9 cellular contexts compared by ENCODE assay signal in genomic region chr14:90381999-90382451, GRCh38. TPM values are rescaled to one million over a fixed set of nuclear protein-coding genes. Genes with fewer than 3 reads are reported as not detected.
DNase-seq lines count a peak whose midpoint lies in the region; ATAC-seq and TF ChIP-seq lines count a peak whose summit lies in the region.
"Had no signal": no experiment of that assay in that cellular context is flagged by ENCODE, and none has a peak within 500 bp of the region (broad histone marks: within the 10 kb centered on the region; RNA-seq: fewer than 3 reads in every experiment).

No MANE protein-coding gene starts in this region.

- H3K9me3 Mint-ChIP-seq in activated CD8-positive, alpha-beta memory T cell treated with anti-CD3 and anti-CD28 coated beads, Interleukin-2, amount 10 ng/mL, durations not matched to agents 7 days and 5 days (ENCODE audit: low read depth), result no peaks in the 10 kb centered on the region
- no peaks in the 10 kb centered on the region for H3K9me3 Mint-ChIP-seq in effector memory CD8-positive, alpha-beta T cell
- H3K9me3 Mint-ChIP-seq: neural crest cell had no signal

- 26% methylated on average over 13 of the region's 13 CpGs for WGBS in hepatocyte (ENCODE audit: low lambda C conversion rate, missing lambda C conversion rate)
- WGBS in smooth muscle cell (ENCODE audit: low lambda C conversion rate), result 45% methylated on average over 13 of the region's 13 CpGs

- TF ChIP-seq CTCF in hepatocyte (IDR thresholded peaks at IDR 0.05; ENCODE audit: poor library complexity) (no peak), smooth muscle cell (IDR thresholded peaks at IDR 0.05; ENCODE audit: borderline replicate concordance, insufficient read depth, poor library complexity, severe bottlenecking) (no peak)

- no peaks in the 10 kb centered on the region for H3K36me3 Mint-ChIP-seq in activated CD8-positive, alpha-beta memory T cell treated with anti-CD3 and anti-CD28 coated beads, Interleukin-2, amount 10 ng/mL, durations not matched to agents 7 days and 5 days
- no peaks in the 10 kb centered on the region for H3K36me3 Mint-ChIP-seq in effector memory CD8-positive, alpha-beta T cell (ENCODE audit: insufficient read depth)

- no peaks in the 10 kb centered on the region for H3K36me3 ChIP-seq in hepatocyte (replicated peaks; ENCODE audit: insufficient read depth, low read depth)
- no peaks in the 10 kb centered on the region for H3K36me3 ChIP-seq in smooth muscle cell (ENCODE audit: low read depth)

- peak overlapping the region; percentile 77 for H3K4me2 ChIP-seq in hepatocyte
- peak overlapping the region; percentile 90 for H3K4me2 ChIP-seq in smooth muscle cell

- no peaks in the 10 kb centered on the region for H3K9me3 ChIP-seq in hepatocyte (ENCODE audit: low read depth)
- no peaks in the 10 kb centered on the region for H3K9me3 ChIP-seq in smooth muscle cell (replicated peaks; ENCODE audit: low read depth)

- H3K27ac ChIP-seq in hepatocyte, result peak overlapping the region; percentile 99
- peak overlapping the region; percentile 100 for H3K27ac ChIP-seq in smooth muscle cell (ENCODE audit: low read depth)

- H3K4me3 ChIP-seq in hepatocyte, result peak overlapping the region; percentile 28
- H3K4me3 ChIP-seq in smooth muscle cell, result peak overlapping the region; percentile 68

- H2AFZ ChIP-seq in hepatocyte, result peak overlapping the region; percentile 53
- H2AFZ ChIP-seq in smooth muscle cell (ENCODE audit: low read depth), result peak overlapping the region; percentile 81

- H3K4me1 Mint-ChIP-seq in activated CD8-positive, alpha-beta memory T cell treated with anti-CD3 and anti-CD28 coated beads, Interleukin-2, amount 10 ng/mL, durations not matched to agents 7 days and 5 days, result peaks cover 13% of the 10 kb centered on the region
- peaks cover 0 to 6% of the 10 kb centered on the region in 2 donors for H3K4me1 Mint-ChIP-seq in effector memory CD8-positive, alpha-beta T cell (ENCODE audit: low read depth in 2 of 2)

- peak overlapping the region; percentile 100 for H3K9ac ChIP-seq in smooth muscle cell (ENCODE audit: low read depth)

- ATAC-seq in activated CD8-positive, alpha-beta memory T cell treated with anti-CD3 and anti-CD28 coated beads, Interleukin-2, amount 10 ng/mL, durations not matched to agents 7 days and 5 days, result no peak
- ATAC-seq in GM21737 (IDR thresholded peaks at IDR 0.05; ENCODE audit: unreplicated experiment), result no peak
- no peak for ATAC-seq in effector memory CD8-positive, alpha-beta T cell (replicated peaks)

- H3K27me3 Mint-ChIP-seq in activated CD8-positive, alpha-beta memory T cell treated with anti-CD3 and anti-CD28 coated beads, Interleukin-2, amount 10 ng/mL, durations not matched to agents 7 days and 5 days, result no peaks in the 10 kb centered on the region
- H3K27me3 Mint-ChIP-seq in effector memory CD8-positive, alpha-beta T cell, result no peaks in the 10 kb centered on the region

- H4K20me1 ChIP-seq in hepatocyte (ENCODE audit: insufficient read depth, poor library complexity, severe bottlenecking), result no peaks in the 10 kb centered on the region
- H4K20me1 ChIP-seq in smooth muscle cell (ENCODE audit: low read depth), result no peaks in the 10 kb centered on the region

- CTCF ChIA-PET in activated CD8-positive, alpha-beta memory T cell treated with anti-CD3 and anti-CD28 coated beads, Interleukin-2, amount 10 ng/mL, durations not matched to agents 7 days and 5 days (lab: Charles Lee), result interaction anchor here (0.9 to 4.5 kb wide), 4 partner anchors 15 to 315 kb away, joined by 3 to 46 read pairs (median 5); partner anchors contain the start of gene CALM1

- H3K79me2 ChIP-seq in hepatocyte, result no peaks in the 10 kb centered on the region
- H3K79me2 ChIP-seq in smooth muscle cell (ENCODE audit: low read depth), result no peaks in the 10 kb centered on the region

- no peaks in the 10 kb centered on the region for H3K9me2 ChIP-seq in hepatocyte (replicated peaks; ENCODE audit: insufficient read depth)

- H3K27me3 ChIP-seq in hepatocyte (no peaks in the 10 kb centered on the region), smooth muscle cell (ENCODE audit: low read depth) (no peaks in the 10 kb centered on the region)

- DNase-seq in DMS79 (lab: John Stamatoyannopoulos, UW), result peak; percentile 73
- peak; percentile 80 for DNase-seq in NCI-H1105 (lab: John Stamatoyannopoulos, UW)
- DNase-seq in activated CD8-positive, alpha-beta memory T cell treated with anti-CD3 and anti-CD28 coated beads, Interleukin-2, amount 10 ng/mL, durations not matched to agents 7 days and 5 days, result peak; percentile 50
- DNase-seq in hepatocyte (ENCODE audit: low spot score), result peak; percentile 85
- no peak for DNase-seq in smooth muscle cell (lab: John Stamatoyannopoulos, UW; ENCODE audit: unreplicated experiment)
- DNase-seq in KG1 (lab: John Stamatoyannopoulos, UW), result no peak
- no peak for DNase-seq in effector memory CD8-positive, alpha-beta T cell

- no peak overlapping the region for H3K4me3 Mint-ChIP-seq in activated CD8-positive, alpha-beta memory T cell treated with anti-CD3 and anti-CD28 coated beads, Interleukin-2, amount 10 ng/mL, durations not matched to agents 7 days and 5 days
- no peak overlapping the region for H3K4me3 Mint-ChIP-seq in effector memory CD8-positive, alpha-beta T cell
- H3K4me3 Mint-ChIP-seq: neural crest cell had no signal

- peaks cover 15% of the 10 kb centered on the region for H3F3A ChIP-seq in smooth muscle cell (ENCODE audit: low read depth)

- H3K27ac Mint-ChIP-seq in activated CD8-positive, alpha-beta memory T cell treated with anti-CD3 and anti-CD28 coated beads, Interleukin-2, amount 10 ng/mL, durations not matched to agents 7 days and 5 days, result no peak overlapping the region
- no peak overlapping the region for H3K27ac Mint-ChIP-seq in effector memory CD8-positive, alpha-beta T cell

- H3K4me1 ChIP-seq in hepatocyte (ENCODE audit: insufficient read depth) (peaks cover 24% of the 10 kb centered on the region), smooth muscle cell (ENCODE audit: low read depth) (peaks cover 12% of the 10 kb centered on the region)

RNA-seq across cellular contexts. Expression of gene CALM1, which starts 14.8 kb away (rescaled TPM):
- 100 to 1,000 TPM; 634 to 673 TPM for total RNA-seq in activated CD8-positive, alpha-beta memory T cell treated with anti-CD3 and anti-CD28 coated beads, Interleukin-2, amount 10 ng/mL, durations not matched to agents 7 days and 5 days
- total RNA-seq in hepatocyte, result 341 and 405 TPM in 2 replicates
- polyA plus RNA-seq in hepatocyte, result 859 and 862 TPM in 2 replicates
- total RNA-seq in smooth muscle cell, result 289 and 302 TPM in 2 replicates
- 545 and 597 TPM in 2 replicates for polyA plus RNA-seq in smooth muscle cell

RNA-seq across cellular contexts. Expression of gene NRDE2, which starts 50.3 kb away (rescaled TPM):
- 10 to 100 TPM; 30.3 TPM for total RNA-seq in activated CD8-positive, alpha-beta memory T cell treated with anti-CD3 and anti-CD28 coated beads, Interleukin-2, amount 10 ng/mL, durations not matched to agents 7 days and 5 days
- total RNA-seq in hepatocyte (11.4 and 20.0 TPM in 2 replicates), smooth muscle cell (7.5 and 8.0 TPM in 2 replicates)
- polyA plus RNA-seq in hepatocyte (21.9 and 27.9 TPM in 2 replicates), smooth muscle cell (9.9 and 17.5 TPM in 2 replicates)

Comparison
In these comparisons a context has a peak if more than half of its experiments do, and no peak if none do; other contexts are left out.
1. DNase-seq: peak in DMS79 (single experiment), NCI-H1105 (single experiment), activated CD8-positive, alpha-beta memory T cell treated with anti-CD3 and anti-CD28 coated beads, Interleukin-2, amount 10 ng/mL, durations not matched to agents 7 days and 5 days (single experiment) and hepatocyte (single experiment); none in smooth muscle cell (single experiment), KG1 (single experiment) and effector memory CD8-positive, alpha-beta T cell (0 of 3).